ENCODE assay signal across 14 cellular contexts in genomic region chr9:134592018-134592818, GRCh38. TPM values are rescaled to one million over a fixed set of nuclear protein-coding genes. Genes with fewer than 3 reads are reported as not detected.
DNase-seq lines count a peak whose midpoint lies in the region; ATAC-seq and TF ChIP-seq lines count a peak whose summit lies in the region.
"Had no signal": no experiment of that assay in that cellular context is flagged by ENCODE, and none has a peak within 500 bp of the region (broad histone marks: within the 10 kb centered on the region; RNA-seq: fewer than 3 reads in every experiment).

No MANE protein-coding gene starts in this region.

- peak overlapping the region; percentile 78 for H3K27ac ChIP-seq in fibroblast of lung (ENCODE audit: insufficient read depth, low read length)
- no peak overlapping the region for H3K27ac ChIP-seq in naive thymus-derived CD4-positive, alpha-beta T cell (ENCODE audit: low read depth, low read length)

- H3K27me3 ChIP-seq in fibroblast of lung (ENCODE audit: control insufficient read depth, insufficient read depth, low read length), result no peaks in the 10 kb centered on the region
- no peaks in the 10 kb centered on the region for H3K27me3 ChIP-seq in naive thymus-derived CD4-positive, alpha-beta T cell (ENCODE audit: control insufficient read depth in 2 of 2, insufficient read depth in 2 of 2, low read length in 2 of 2)

- no peak overlapping the region for H3K27ac Mint-ChIP-seq in naive thymus-derived CD4-positive, alpha-beta T cell
- H3K27ac Mint-ChIP-seq: activated T-helper 2 cell treated with anti-CD3 and anti-CD28 coated beads, Interferon-gamma antibody, Interleukin-2, Interleukin-4, amounts not matched to agents 10 μg/mL and 5 μg/mL and 100 μg/mL, durations not matched to agents 14 hours and 24 hours and 36 hours; CD8-positive, alpha-beta memory T cell; progenitor cell of endocrine pancreas; stimulated activated naive CD8-positive, alpha-beta T cell treated with anti-CD3 and anti-CD28 coated beads, Interleukin-15, Interleukin-2, amounts not matched to agents 100 ng/mL and 50 ng/mL, for 24 hours; T-cell had no signal

- H2AFZ ChIP-seq in fibroblast of lung (ENCODE audit: low read length), result no peak overlapping the region

- no peaks in the 10 kb centered on the region for H3K9me3 Mint-ChIP-seq in naive thymus-derived CD4-positive, alpha-beta T cell
- H3K9me3 Mint-ChIP-seq: activated T-helper 2 cell treated with anti-CD3 and anti-CD28 coated beads, Interferon-gamma antibody, Interleukin-2, Interleukin-4, amounts not matched to agents 10 μg/mL and 5 μg/mL and 100 μg/mL, durations not matched to agents 14 hours and 24 hours and 36 hours; stimulated activated naive CD8-positive, alpha-beta T cell treated with anti-CD3 and anti-CD28 coated beads, Interleukin-15, Interleukin-2, amounts not matched to agents 100 ng/mL and 50 ng/mL, for 24 hours; T-cell had no signal

- DNase-seq in AG08396 (ENCODE audit: low spot score) (peak; percentile 90), RPMI7951 (ENCODE audit: low read depth) (peak; percentile 98), fibroblast of lung (ENCODE audit: low read depth in 2 of 2) (peak; percentile 83 to 91), non-pigmented ciliary epithelial cell (ENCODE audit: low read depth) (peak; percentile 44), dermis blood vessel endothelial cell (no peak)
- DNase-seq in naive thymus-derived CD4-positive, alpha-beta T cell, result no peak
- DNase-seq in effector CD4-positive, alpha-beta T cell, result no peak
- DNase-seq: CD8-positive, alpha-beta memory T cell; NCI-H1417 had no signal

- H3K4me3 Mint-ChIP-seq in naive thymus-derived CD4-positive, alpha-beta T cell, result no peak overlapping the region
- H3K4me3 Mint-ChIP-seq: CD8-positive, alpha-beta memory T cell; stimulated activated naive CD8-positive, alpha-beta T cell treated with anti-CD3 and anti-CD28 coated beads, Interleukin-15, Interleukin-2, amounts not matched to agents 100 ng/mL and 50 ng/mL, for 24 hours; T-cell had no signal

- H3K4me1 ChIP-seq in fibroblast of lung (ENCODE audit: control insufficient read depth, extremely low read depth, insufficient read depth, low read length), result peaks cover 9% of the 10 kb centered on the region
- H3K4me1 ChIP-seq in naive thymus-derived CD4-positive, alpha-beta T cell (ENCODE audit: control insufficient read depth in 2 of 2, insufficient read depth in 2 of 2, low read length in 2 of 2), result no peaks in the 10 kb centered on the region

- H3K9me3 ChIP-seq in fibroblast of lung (ENCODE audit: control insufficient read depth, insufficient read depth, low read depth, low read length), result no peaks in the 10 kb centered on the region
- no peaks in the 10 kb centered on the region for H3K9me3 ChIP-seq in naive thymus-derived CD4-positive, alpha-beta T cell (ENCODE audit: control insufficient read depth in 2 of 3, low read length in 3 of 3)

- intact Hi-C loops in naive thymus-derived CD4-positive, alpha-beta T cell (cut with micrococcal nuclease), result no loop called here

- H3K36me3 Mint-ChIP-seq in naive thymus-derived CD4-positive, alpha-beta T cell, result no peaks in the 10 kb centered on the region
- H3K36me3 Mint-ChIP-seq: CD8-positive, alpha-beta memory T cell; T-cell had no signal

- no peaks in the 10 kb centered on the region for H4K20me1 ChIP-seq in fibroblast of lung (ENCODE audit: control insufficient read depth, extremely low read depth, insufficient read depth, low read length)

- no peak for ATAC-seq in GM19023 (IDR thresholded peaks at IDR 0.05; ENCODE audit: unreplicated experiment)
- ATAC-seq in naive thymus-derived CD4-positive, alpha-beta T cell, result no peak
- ATAC-seq: T-cell had no signal

- POLR2A ChIA-PET in naive thymus-derived CD4-positive, alpha-beta T cell (lab: Charles Lee), result no interaction called here

- H3K79me2 ChIP-seq in fibroblast of lung (ENCODE audit: control insufficient read depth, insufficient read depth, low read length), result no peaks in the 10 kb centered on the region

- H3K27me3 Mint-ChIP-seq in naive thymus-derived CD4-positive, alpha-beta T cell, result peaks cover 0 to 19% (median 5%) of the 10 kb centered on the region in 5 donors

- TF ChIP-seq CTCF in fibroblast of lung (conservative IDR thresholded peaks at IDR 0.05 in 1 of 2, IDR thresholded peaks at IDR 0.05 in 1 of 2; ENCODE audit: low read depth in 1 of 2, low read length in 2 of 2), result no peak

- no peaks in the 10 kb centered on the region for H3K36me3 ChIP-seq in fibroblast of lung (ENCODE audit: control insufficient read depth, insufficient read depth, low read length)
- no peaks in the 10 kb centered on the region for H3K36me3 ChIP-seq in naive thymus-derived CD4-positive, alpha-beta T cell (ENCODE audit: control insufficient read depth in 2 of 3, insufficient read depth in 3 of 3, low read length in 3 of 3)

- CTCF ChIA-PET in naive thymus-derived CD4-positive, alpha-beta T cell (lab: Charles Lee), result interaction anchor here (0.7 kb wide), 1 partner anchor 22 kb away, joined by 3 read pairs; no protein-coding TSS in a partner anchor

- H3K4me3 ChIP-seq in fibroblast of lung (replicated peaks in 1 of 4; ENCODE audit: control extremely low read depth in 1 of 4, insufficient read depth in 1 of 4, low read depth in 3 of 4, low read length in 4 of 4), result peak overlapping the region in 1 of 4 experiments; percentile 27
- H3K4me3 ChIP-seq in naive thymus-derived CD4-positive, alpha-beta T cell (ENCODE audit: low read length), result no peak overlapping the region

- peak overlapping the region; percentile 42 for H3K9ac ChIP-seq in fibroblast of lung (ENCODE audit: insufficient read depth, low read length)

- H3K4me2 ChIP-seq in fibroblast of lung (ENCODE audit: extremely low read depth, insufficient read depth, low read length), result peak overlapping the region; percentile 27

- no peaks in the 10 kb centered on the region for H3K4me1 Mint-ChIP-seq in naive thymus-derived CD4-positive, alpha-beta T cell
- H3K4me1 Mint-ChIP-seq: CD8-positive, alpha-beta memory T cell; T-cell had no signal

RNA-seq across cellular contexts. Expression of gene COL5A1, which starts 49.4 kb away (rescaled TPM):
- 138 and 179 TPM in 2 replicates for total RNA-seq in RPMI7951 (2014; rRNA removed; shearing (Covaris generic))
- 63.7 and 72.8 TPM in 2 replicates for total RNA-seq in fibroblast of lung
- 83.9 and 109 TPM in 2 replicates for polyA plus RNA-seq in fibroblast of lung
- polyA plus RNA-seq in fibroblast of lung (2012), result 164 and 250 TPM in 2 replicates
- 171 and 250 TPM in 2 replicates for polyA minus RNA-seq in fibroblast of lung (ENCODE audit: low replicate concordance)
- 8.0 and 9.5 TPM in 2 replicates for total RNA-seq in dermis blood vessel endothelial cell
- total RNA-seq in naive thymus-derived CD4-positive, alpha-beta T cell, result under 1 TPM; 0.16 to 0.56 (median 0.24) TPM
- not detected for polyA plus RNA-seq in naive thymus-derived CD4-positive, alpha-beta T cell
- total RNA-seq: activated T-helper 2 cell treated with anti-CD3 and anti-CD28 coated beads, Interferon-gamma antibody, Interleukin-2, Interleukin-4, amounts not matched to agents 10 μg/mL and 5 μg/mL and 100 μg/mL, durations not matched to agents 14 hours and 24 hours and 36 hours had no signal

Comparison
In these comparisons a context has a peak if more than half of its experiments do, and no peak if none do; other contexts are left out.
1. DNase-seq: peak in AG08396 (single experiment), RPMI7951 (single experiment), fibroblast of lung (2 of 2) and non-pigmented ciliary epithelial cell (single experiment); none in dermis blood vessel endothelial cell (single experiment), naive thymus-derived CD4-positive, alpha-beta T cell (0 of 9) and effector CD4-positive, alpha-beta T cell (single experiment).